In genomic region chr22:47457509-47458300, GRCh38 we compare ENCODE assay signal across 23 cellular contexts.
"Had no signal": no experiment of that assay in that cellular context is flagged by ENCODE, and none has a peak within 500 bp of the region (broad histone marks: within the 10 kb centered on the region; RNA-seq: fewer than 3 reads in every experiment).

No MANE protein-coding gene starts in this region.

- H3K27ac ChIP-seq: body of pancreas, gastroesophageal sphincter, WERI-Rb-1 had no signal

- H3K4me1 ChIP-seq: body of pancreas, gastroesophageal sphincter had no signal

- DNase-seq: activated B cell treated with CpG ODN at 0.5 μM for 24 hours; activated CD4-positive, alpha-beta T cell treated with anti-CD3 and anti-CD28 coated beads for 48 hours; activated CD4-positive, alpha-beta T cell treated with anti-CD3 and anti-CD28 coated beads, Interleukin-2, amount 50 U/mL, for 1 hour; activated CD4-positive, alpha-beta T cell treated with anti-CD3 and anti-CD28 coated beads, Interleukin-2, amount 50 U/mL, for 48 hours; activated CD8-positive, alpha-beta memory T cell treated with anti-CD3 and anti-CD28 coated beads for 24 hours; activated CD8-positive, alpha-beta T cell treated with anti-CD3 and anti-CD28 coated beads for 36 hours; activated effector memory CD4-positive, alpha-beta T cell treated with Interleukin-2 at 50 U/mL for 16 hours; activated gamma-delta T cell treated with Interleukin-2 at 50 U/mL for 16 hours; activated naive CD4-positive, alpha-beta T cell treated with anti-CD3 and anti-CD28 coated beads, Interleukin-2, amount 50 U/mL, for 16 hours; activated naive CD4-positive, alpha-beta T cell treated with Interleukin-2 at 50 U/mL for 16 hours; activated T-cell treated with anti-CD3 and anti-CD28 coated beads, Interleukin-2, amount 50 U/mL, for 4 hours; amniotic stem cell; anterior cingulate cortex; body of pancreas; caudate nucleus; effector memory CD4-positive, alpha-beta T cell; endodermal cell; foreskin melanocyte; T-helper 1 cell; T-helper 17 cell; T1000; WERI-Rb-1 had no signal

- H3K9me3 ChIP-seq: body of pancreas had no signal

- H3K4me3 ChIP-seq: body of pancreas, gastroesophageal sphincter had no signal

- H3K27me3 ChIP-seq: body of pancreas had no signal

- H3K36me3 ChIP-seq: gastroesophageal sphincter, WERI-Rb-1 had no signal
